In the genomic region with DNA sequence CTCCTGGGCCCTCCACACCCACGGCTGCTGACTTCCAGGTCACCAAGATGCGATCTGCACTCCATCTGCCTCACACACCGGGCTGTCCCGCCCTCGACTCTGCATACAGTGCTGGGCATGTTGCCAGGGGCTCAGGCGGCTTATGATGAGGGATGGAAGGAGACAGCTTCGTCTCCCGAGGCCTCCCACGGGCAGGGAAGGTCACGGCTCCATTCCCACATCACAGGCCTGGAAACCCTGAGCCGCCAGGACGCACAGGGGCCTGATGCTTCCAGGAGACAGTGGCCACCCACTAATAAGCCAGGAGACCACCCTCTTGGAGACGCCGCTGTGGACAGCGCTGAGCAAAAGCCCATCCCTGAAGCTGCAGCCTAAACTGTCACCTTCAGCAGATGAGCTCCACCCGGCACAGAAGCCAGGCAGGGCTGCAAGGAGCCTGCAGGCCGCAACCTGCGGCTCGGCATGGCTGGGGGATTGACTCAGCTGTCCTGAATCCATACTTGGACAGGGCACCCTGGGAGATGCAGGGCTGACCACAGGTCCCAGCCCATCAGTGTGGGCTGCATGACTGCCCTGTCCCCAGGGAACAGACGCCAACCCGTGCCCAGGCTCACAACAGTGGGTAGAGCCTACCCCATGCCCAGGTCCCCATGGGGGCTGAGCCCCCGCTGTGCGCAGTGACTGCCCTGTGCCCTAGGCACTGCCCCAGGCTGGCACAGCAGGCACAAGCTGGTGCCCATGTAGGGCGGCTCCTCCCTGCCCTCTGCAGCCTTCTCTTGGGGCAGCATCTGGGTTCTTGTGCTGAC, we compare ENCODE assay signal across 11 cellular contexts. TPM values are rescaled to one million over a fixed set of nuclear protein-coding genes. Genes with fewer than 3 reads are reported as not detected.
DNase-seq lines count a peak whose midpoint lies in the region; ATAC-seq and TF ChIP-seq lines count a peak whose summit lies in the region.
"Had no signal": no experiment of that assay in that cellular context is flagged by ENCODE, and none has a peak within 500 bp of the region (broad histone marks: within the 10 kb centered on the region; RNA-seq: fewer than 3 reads in every experiment).

No MANE protein-coding gene starts in this region.

- no peaks in the 10 kb centered on the region for H4K20me1 ChIP-seq in OCI-LY7 (ENCODE audit: insufficient read depth, low read length)

- POLR2A ChIA-PET in OCI-LY7 (lab: Charles Lee): no interaction called here

- no peaks in the 10 kb centered on the region for H3K9me3 ChIP-seq in OCI-LY7 (ENCODE audit: low read length)
- H3K9me3 ChIP-seq: upper lobe of right lung had no signal

- BruUV-seq in OCI-LY7 (replicated peaks; lab: Mats Ljungman, UMichigan): no TSS peak

- peaks cover 34% of the 10 kb centered on the region for H3K4me1 ChIP-seq in OCI-LY7 (ENCODE audit: insufficient read depth, low read length, poor library complexity, severe bottlenecking)
- H3K4me1 ChIP-seq: upper lobe of right lung had no signal

- no peaks in the 10 kb centered on the region for H3K79me2 ChIP-seq in OCI-LY7 (ENCODE audit: insufficient read depth, low read depth, low read length)

- no peak overlapping the region for H3K4me2 ChIP-seq in OCI-LY7 (ENCODE audit: low read length)

- H2AFZ ChIP-seq in OCI-LY7 (ENCODE audit: low read length): no peak overlapping the region

- no peaks in the 10 kb centered on the region for H3K27me3 Mint-ChIP-seq in activated naive CD8-positive, alpha-beta T cell treated with anti-CD3 and anti-CD28 coated beads, Interleukin-2, amount 50 U/mL, for 24 hours
- H3K27me3 Mint-ChIP-seq: activated CD4-positive, alpha-beta T cell treated with anti-CD3 and anti-CD28 coated beads, Interleukin-2, amount 10 ng/mL, durations not matched to agents 24 days and 14 days; activated naive CD8-positive, alpha-beta T cell had no signal

- peak overlapping the region; percentile 14 for H3K4me3 Mint-ChIP-seq in activated naive CD8-positive, alpha-beta T cell treated with anti-CD3 and anti-CD28 coated beads, Interleukin-2, amount 50 U/mL, for 24 hours
- H3K4me3 Mint-ChIP-seq: activated CD4-positive, alpha-beta T cell treated with anti-CD3 and anti-CD28 coated beads, Interleukin-2, amount 10 ng/mL, durations not matched to agents 24 days and 14 days; activated naive CD8-positive, alpha-beta T cell had no signal

- H3K9me2 ChIP-seq in OCI-LY7 (ENCODE audit: insufficient read depth, low read length): no peaks in the 10 kb centered on the region

- peaks cover 100% of the 10 kb centered on the region for H3K36me3 ChIP-seq in OCI-LY7 (ENCODE audit: insufficient read depth, low read length)

- intact Hi-C loops in left colon (cut with DNase I, micrococcal nuclease) (no loop called here), OCI-LY7 (cut with micrococcal nuclease; ENCODE audit: unreplicated experiment) (no loop called here)

- H3K27ac Mint-ChIP-seq in activated naive CD8-positive, alpha-beta T cell treated with anti-CD3 and anti-CD28 coated beads, Interleukin-2, amount 50 U/mL, for 24 hours: no peak overlapping the region
- H3K27ac Mint-ChIP-seq: activated CD4-positive, alpha-beta T cell treated with anti-CD3 and anti-CD28 coated beads, Interleukin-2, amount 10 ng/mL, durations not matched to agents 24 days and 14 days; activated naive CD8-positive, alpha-beta T cell had no signal

- no peak overlapping the region for H3K4me3 ChIP-seq in OCI-LY7 (ENCODE audit: low read depth, low read length, poor library complexity, severe bottlenecking)
- H3K4me3 ChIP-seq: upper lobe of right lung had no signal

- no peak for ATAC-seq in activated naive CD8-positive, alpha-beta T cell treated with anti-CD3 and anti-CD28 coated beads, Interleukin-2, amount 50 U/mL, for 24 hours
- peak; percentile 29 for ATAC-seq in left colon
- ATAC-seq in HG02623 (IDR thresholded peaks at IDR 0.05; ENCODE audit: unreplicated experiment): no peak
- ATAC-seq: upper lobe of right lung had no signal

- no peaks in the 10 kb centered on the region for H3K9me3 Mint-ChIP-seq in activated naive CD8-positive, alpha-beta T cell treated with anti-CD3 and anti-CD28 coated beads, Interleukin-2, amount 50 U/mL, for 24 hours
- H3K9me3 Mint-ChIP-seq: activated CD4-positive, alpha-beta T cell treated with anti-CD3 and anti-CD28 coated beads, Interleukin-2, amount 10 ng/mL, durations not matched to agents 24 days and 14 days had no signal

- H3K27ac ChIP-seq in OCI-LY7 (ENCODE audit: low read depth, low read length, poor library complexity, severe bottlenecking): no peak overlapping the region
- H3K27ac ChIP-seq: upper lobe of right lung had no signal

- H3K36me3 Mint-ChIP-seq in activated naive CD8-positive, alpha-beta T cell treated with anti-CD3 and anti-CD28 coated beads, Interleukin-2, amount 50 U/mL, for 24 hours (ENCODE audit: low read depth): peaks cover 57% of the 10 kb centered on the region

- CTCF ChIA-PET in OCI-LY7 (lab: Charles Lee; ENCODE audit: unreplicated experiment): no interaction called here

- no peak for TF ChIP-seq CTCF in OCI-LY7 (conservative IDR thresholded peaks at IDR 0.05; ENCODE audit: low read length)

- DNase-seq in COR-L47 (lab: John Stamatoyannopoulos, UW) (peak; percentile 64), LHCN-M2 (ENCODE audit: low read depth) (peak; percentile 25), left colon (peak in 1 of 2 donors; percentile 52), OCI-LY7 (ENCODE audit: low spot score) (no peak), NCI-H2029 (lab: John Stamatoyannopoulos, UW) (no peak)
- no peak for DNase-seq in activated naive CD8-positive, alpha-beta T cell treated with anti-CD3 and anti-CD28 coated beads, Interleukin-2, amount 50 U/mL, for 24 hours
- DNase-seq in activated CD4-positive, CD25-positive, alpha-beta regulatory T cell treated with anti-CD3 and anti-CD28 coated beads, Interleukin-2, amount 50 U/mL, for 72 hours: no peak
- DNase-seq: activated CD4-positive, alpha-beta T cell treated with anti-CD3 and anti-CD28 coated beads, Interleukin-2, amount 10 ng/mL, durations not matched to agents 24 days and 14 days; upper lobe of right lung had no signal

- peaks cover 13% of the 10 kb centered on the region for H3K4me1 Mint-ChIP-seq in activated naive CD8-positive, alpha-beta T cell treated with anti-CD3 and anti-CD28 coated beads, Interleukin-2, amount 50 U/mL, for 24 hours
- H3K4me1 Mint-ChIP-seq: activated CD4-positive, alpha-beta T cell treated with anti-CD3 and anti-CD28 coated beads, Interleukin-2, amount 10 ng/mL, durations not matched to agents 24 days and 14 days had no signal

RNA-seq across cellular contexts. Expression of gene SLC7A5, which starts 34.4 kb away (rescaled TPM):
- total RNA-seq in LHCN-M2 (2014; rRNA removed) (21.9 and 24.5 TPM in 2 replicates), left colon (10 to 100 TPM in 1 of 2 donors, 1 to 10 TPM in 1; 3.6 to 11.2 TPM), OCI-LY7 (2022) (258 and 283 TPM in 2 replicates)
- 248 TPM for polyA plus RNA-seq in LHCN-M2 (2012)
- 99.3 and 140 TPM in 2 replicates for total RNA-seq in OCI-LY7 (2014; rRNA removed; shearing (Covaris generic))

Comparison
In these comparisons a context has a peak if more than half of its experiments do, and no peak if none do; other contexts are left out.
1. DNase-seq: peak in COR-L47 (single experiment) and LHCN-M2 (single experiment); none in activated naive CD8-positive, alpha-beta T cell treated with anti-CD3 and anti-CD28 coated beads, Interleukin-2, amount 50 U/mL, for 24 hours (single experiment), activated CD4-positive, CD25-positive, alpha-beta regulatory T cell treated with anti-CD3 and anti-CD28 coated beads, Interleukin-2, amount 50 U/mL, for 72 hours (single experiment), OCI-LY7 (single experiment) and NCI-H2029 (single experiment).